ENCODE assay signal across 8 cellular contexts in genomic region chr3:120147072-120147871, GRCh38. TPM values are rescaled to one million over a fixed set of nuclear protein-coding genes. Genes with fewer than 3 reads are reported as not detected.
DNase-seq lines count a peak whose midpoint lies in the region; ATAC-seq and TF ChIP-seq lines count a peak whose summit lies in the region.

No MANE protein-coding gene starts in this region.

- CTCF ChIA-PET in WTC11 (lab: Charles Lee): interaction anchor here (0.5 to 3.6 kb wide), 17 partner anchors 12 to 411 kb away, joined by 3 to 26 read pairs (median 4); no protein-coding TSS in a partner anchor

- no peak overlapping the region for H3K27ac ChIP-seq in substantia nigra (ENCODE audit: low read depth, low read length, poor library complexity, severe bottlenecking)

- no peak overlapping the region for H3K4me3 Mint-ChIP-seq in WTC11

- no peaks in the 10 kb centered on the region for H3K36me3 Mint-ChIP-seq in WTC11

- no peaks in the 10 kb centered on the region for H3K9me3 Mint-ChIP-seq in WTC11

- H3K27ac Mint-ChIP-seq in WTC11: no peak overlapping the region

- no peaks in the 10 kb centered on the region for H3K27me3 ChIP-seq in GM06990 (replicated peaks; ENCODE audit: control insufficient read depth, insufficient read depth, low read length)

- POLR2A ChIA-PET in WTC11 (lab: Charles Lee): interaction anchor here (0.6 to 2.1 kb wide), 2 partner anchors 52 to 53 kb away, joined by 3 to 9 read pairs; partner anchors contain the start of gene GSK3B

- no peak overlapping the region for H3K4me3 ChIP-seq in GM06990 (replicated peaks; ENCODE audit: low read depth, low read length)

- peaks cover 24% of the 10 kb centered on the region for H3K4me1 Mint-ChIP-seq in WTC11

- ATAC-seq in WTC11 (peak; percentile 87), esophagus mucosa (peak; percentile 94), HG02678 (IDR thresholded peaks at IDR 0.05; ENCODE audit: unreplicated experiment) (no peak), GM19328 (IDR thresholded peaks at IDR 0.05; ENCODE audit: unreplicated experiment) (no peak)

- in situ Hi-C loops in KBM-7 (cut with MboI; ENCODE audit: low pct_unique_long_range_greater_than_20kb, low sequenced_read_pairs): no loop called here

- TF ChIP-seq CTCF in GM06990 (IDR thresholded peaks at IDR 0.05; ENCODE audit: insufficient read depth, low read length, poor library complexity, severe bottlenecking) (peak; percentile 57), WTC11 (IDR thresholded peaks at IDR 0.05) (no peak)

- H3K27me3 Mint-ChIP-seq in WTC11 (ENCODE audit: low read depth): no peaks in the 10 kb centered on the region

- DNase-seq in GM06990 (ENCODE audit: extremely low read depth, insufficient read length) (no peak), KBM-7 (peak; percentile 26), WTC11 (ENCODE audit: low spot score) (peak; percentile 19), substantia nigra (lab: John Stamatoyannopoulos, UW) (no peak)
- DNase-seq in stimulated activated CD4-positive, alpha-beta T cell treated with anti-CD3 and anti-CD28 coated beads, Interleukin-4, amount 100 ng/mL, for 24 hours: peak; percentile 49

- no peaks in the 10 kb centered on the region for H3K36me3 ChIP-seq in GM06990 (ENCODE audit: control insufficient read depth, insufficient read depth, low read length)

TF ChIP-seq in WTC11, 78 proteins besides CTCF, POLR2A, EP300 and RAD21:
- TF ChIP-seq ZNF317 (CRISPR knock-in tag; IDR thresholded peaks at IDR 0.05; ENCODE audit: borderline replicate concordance, low read depth) (no peak), ELF4 (CRISPR knock-in tag; IDR thresholded peaks at IDR 0.05; ENCODE audit: low read depth) (no peak), RELA (CRISPR knock-in tag; IDR thresholded peaks at IDR 0.05; ENCODE audit: borderline replicate concordance) (no peak), HMGA2 (CRISPR knock-in tag; IDR thresholded peaks at IDR 0.05) (no peak)
- TF ChIP-seq, protein P1, sequence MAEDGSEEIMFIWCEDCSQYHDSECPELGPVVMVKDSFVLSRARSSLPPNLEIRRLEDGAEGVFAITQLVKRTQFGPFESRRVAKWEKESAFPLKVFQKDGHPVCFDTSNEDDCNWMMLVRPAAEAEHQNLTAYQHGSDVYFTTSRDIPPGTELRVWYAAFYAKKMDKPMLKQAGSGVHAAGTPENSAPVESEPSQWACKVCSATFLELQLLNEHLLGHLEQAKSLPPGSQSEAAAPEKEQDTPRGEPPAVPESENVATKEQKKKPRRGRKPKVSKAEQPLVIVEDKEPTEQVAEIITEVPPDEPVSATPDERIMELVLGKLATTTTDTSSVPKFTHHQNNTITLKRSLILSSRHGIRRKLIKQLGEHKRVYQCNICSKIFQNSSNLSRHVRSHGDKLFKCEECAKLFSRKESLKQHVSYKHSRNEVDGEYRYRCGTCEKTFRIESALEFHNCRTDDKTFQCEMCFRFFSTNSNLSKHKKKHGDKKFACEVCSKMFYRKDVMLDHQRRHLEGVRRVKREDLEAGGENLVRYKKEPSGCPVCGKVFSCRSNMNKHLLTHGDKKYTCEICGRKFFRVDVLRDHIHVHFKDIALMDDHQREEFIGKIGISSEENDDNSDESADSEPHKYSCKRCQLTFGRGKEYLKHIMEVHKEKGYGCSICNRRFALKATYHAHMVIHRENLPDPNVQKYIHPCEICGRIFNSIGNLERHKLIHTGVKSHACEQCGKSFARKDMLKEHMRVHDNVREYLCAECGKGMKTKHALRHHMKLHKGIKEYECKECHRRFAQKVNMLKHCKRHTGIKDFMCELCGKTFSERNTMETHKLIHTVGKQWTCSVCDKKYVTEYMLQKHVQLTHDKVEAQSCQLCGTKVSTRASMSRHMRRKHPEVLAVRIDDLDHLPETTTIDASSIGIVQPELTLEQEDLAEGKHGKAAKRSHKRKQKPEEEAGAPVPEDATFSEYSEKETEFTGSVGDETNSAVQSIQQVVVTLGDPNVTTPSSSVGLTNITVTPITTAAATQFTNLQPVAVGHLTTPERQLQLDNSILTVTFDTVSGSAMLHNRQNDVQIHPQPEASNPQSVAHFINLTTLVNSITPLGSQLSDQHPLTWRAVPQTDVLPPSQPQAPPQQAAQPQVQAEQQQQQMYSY (CRISPR knock-in tag; IDR thresholded peaks at IDR 0.05): peak; percentile 29; the same call in 1 of the 2 replicates

RNA-seq across cellular contexts. Expression of gene GSK3B, which starts 53.0 kb away (rescaled TPM):
- total RNA-seq in WTC11 (2021) (45.9 to 48.9 TPM (median 46.8 TPM) in 3 replicates), esophagus mucosa (33.1 TPM)

Comparison
In these comparisons a context has a peak if more than half of its experiments do, and no peak if none do; other contexts are left out.
1. DNase-seq: peak in KBM-7 (single experiment), WTC11 (single experiment) and stimulated activated CD4-positive, alpha-beta T cell treated with anti-CD3 and anti-CD28 coated beads, Interleukin-4, amount 100 ng/mL, for 24 hours (single experiment); none in GM06990 (single experiment) and substantia nigra (0 of 49).
2. ATAC-seq: peak in WTC11 (single experiment) and esophagus mucosa (single experiment); none in HG02678 (single experiment) and GM19328 (single experiment).